34 cellular contexts compared by ENCODE assay signal in the genomic region with DNA sequence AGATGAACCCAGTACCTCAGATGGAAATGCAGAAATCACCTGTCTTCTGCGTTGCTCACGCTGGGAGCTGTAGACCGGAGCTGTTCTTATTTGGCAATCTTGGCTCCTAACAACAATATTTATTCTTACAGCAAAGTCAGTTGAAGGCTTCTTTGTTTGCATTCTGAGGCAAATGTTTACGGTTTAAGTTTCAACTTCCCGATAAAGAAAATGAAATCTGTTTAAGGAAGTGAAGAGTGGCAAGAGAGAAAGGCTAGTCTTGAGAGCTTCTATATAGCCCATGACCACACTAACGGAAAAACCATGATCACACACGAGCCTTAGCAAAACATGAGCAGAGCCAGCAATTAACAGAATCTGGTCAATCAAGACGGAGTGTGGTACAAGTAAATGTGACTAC.
"Had no signal": no experiment of that assay in that cellular context is flagged by ENCODE, and none has a peak within 500 bp of the region (broad histone marks: within the 10 kb centered on the region; RNA-seq: fewer than 3 reads in every experiment).

No MANE protein-coding gene starts in this region.

- H3K4me3 Mint-ChIP-seq: activated CD4-positive, alpha-beta memory T cell treated with anti-CD3 and anti-CD28 coated beads for 36 hours; activated CD4-positive, alpha-beta T cell treated with anti-CD3 and anti-CD28 coated beads, Interleukin-2, amount 10 ng/mL, durations not matched to agents 24 days and 14 days; activated naive CD4-positive, alpha-beta T cell treated with anti-CD3 and anti-CD28 coated beads for 36 hours; activated naive CD8-positive, alpha-beta T cell treated with anti-CD3 and anti-CD28 coated beads for 36 hours; activated T-helper 1 cell treated with anti-CD3 and anti-CD28 coated beads, Interleukin-12 subunit alpha, Interleukin-12 subunit beta, Interleukin-2, Interleukin-4 antibody, amounts not matched to agents 30 ng/mL and 10 ng/mL and 1 ng/mL, durations not matched to agents 14 hours and 24 hours and 36 hours; mesothelial cell of epicardium; naive B cell; nephron progenitor cell; stimulated activated naive CD8-positive, alpha-beta T cell treated with anti-CD3 and anti-CD28 coated beads, Interleukin-15, Interleukin-2, amounts not matched to agents 100 ng/mL and 50 ng/mL, for 24 hours had no signal

- H3K27ac ChIP-seq: adrenal gland, body of pancreas, cardiac muscle cell, colonic mucosa, gastroesophageal sphincter, hepatocyte, neutrophil, skin epidermis, thoracic aorta had no signal

- H3K4me1 ChIP-seq: adrenal gland, body of pancreas, colonic mucosa, gastroesophageal sphincter had no signal

- H3K27me3 Mint-ChIP-seq: activated CD4-positive, alpha-beta memory T cell treated with anti-CD3 and anti-CD28 coated beads for 36 hours; activated CD4-positive, alpha-beta T cell treated with anti-CD3 and anti-CD28 coated beads, Interleukin-2, amount 10 ng/mL, durations not matched to agents 24 days and 14 days; activated naive CD8-positive, alpha-beta T cell treated with anti-CD3 and anti-CD28 coated beads for 36 hours; naive B cell; progenitor cell of endocrine pancreas; stimulated activated naive CD8-positive, alpha-beta T cell treated with anti-CD3 and anti-CD28 coated beads, Interleukin-15, Interleukin-2, amounts not matched to agents 100 ng/mL and 50 ng/mL, for 24 hours had no signal

- ATAC-seq: body of pancreas, gastroesophageal sphincter, sciatic nerve had no signal

- H3K9me3 Mint-ChIP-seq: activated naive CD4-positive, alpha-beta T cell treated with anti-CD3 and anti-CD28 coated beads for 36 hours had no signal

- H3K27me3 ChIP-seq: adrenal gland, body of pancreas, cardiac muscle cell, colonic mucosa, gastroesophageal sphincter, hepatocyte, neutrophil had no signal

- H3K27ac Mint-ChIP-seq: activated CD4-positive, alpha-beta memory T cell treated with anti-CD3 and anti-CD28 coated beads for 36 hours; activated CD4-positive, alpha-beta T cell treated with anti-CD3 and anti-CD28 coated beads, Interleukin-2, amount 10 ng/mL, durations not matched to agents 24 days and 14 days; activated naive CD4-positive, alpha-beta T cell treated with anti-CD3 and anti-CD28 coated beads for 36 hours; activated naive CD8-positive, alpha-beta T cell treated with anti-CD3 and anti-CD28 coated beads for 36 hours; activated T-helper 1 cell treated with anti-CD3 and anti-CD28 coated beads, Interleukin-12 subunit alpha, Interleukin-12 subunit beta, Interleukin-2, Interleukin-4 antibody, amounts not matched to agents 30 ng/mL and 10 ng/mL and 1 ng/mL, durations not matched to agents 14 hours and 24 hours and 36 hours; mesothelial cell of epicardium; naive B cell; nephron progenitor cell; progenitor cell of endocrine pancreas; stimulated activated naive CD8-positive, alpha-beta T cell treated with anti-CD3 and anti-CD28 coated beads, Interleukin-15, Interleukin-2, amounts not matched to agents 100 ng/mL and 50 ng/mL, for 24 hours had no signal

- H3K4me1 Mint-ChIP-seq: activated CD4-positive, alpha-beta T cell treated with anti-CD3 and anti-CD28 coated beads, Interleukin-2, amount 10 ng/mL, durations not matched to agents 24 days and 14 days; activated naive CD8-positive, alpha-beta T cell treated with anti-CD3 and anti-CD28 coated beads for 36 hours; mesothelial cell of epicardium; naive B cell; nephron progenitor cell had no signal

- H3K36me3 ChIP-seq: adrenal gland, cardiac muscle cell, colonic mucosa, gastroesophageal sphincter, neutrophil, thoracic aorta had no signal

- DNase-seq: activated CD4-positive, alpha-beta memory T cell treated with anti-CD3 and anti-CD28 coated beads for 36 hours; activated CD4-positive, alpha-beta T cell treated with anti-CD3 and anti-CD28 coated beads, Interleukin-2, amount 10 ng/mL, durations not matched to agents 24 days and 14 days; activated CD4-positive, CD25-positive, alpha-beta regulatory T cell treated with anti-CD3 and anti-CD28 coated beads, Interleukin-2, amount 50 U/mL, for 72 hours; activated CD8-positive, alpha-beta memory T cell treated with anti-CD3 and anti-CD28 coated beads, Interleukin-2, amount 50 U/mL, for 4 hours; activated effector memory CD4-positive, alpha-beta T cell treated with anti-CD3 and anti-CD28 coated beads, Interleukin-2, amount 50 U/mL, for 16 hours; activated naive CD4-positive, alpha-beta T cell treated with anti-CD3 and anti-CD28 coated beads for 36 hours; activated naive CD8-positive, alpha-beta T cell treated with anti-CD3 and anti-CD28 coated beads for 36 hours; activated T-cell treated with anti-CD3 and anti-CD28 coated beads, Interleukin-2, amount 50 U/mL, for 1 hour; adrenal gland; aorta; body of pancreas; cerebellar nuclear complex; colonic mucosa; effector CD8-positive, alpha-beta T cell; erythroblast; islet precursor cell; mammary epithelial cell; naive B cell; nephron progenitor cell; stimulated activated CD4-positive, alpha-beta T cell treated with anti-CD3 and anti-CD28 coated beads, Interleukin-12 subunit alpha, Interleukin-12 subunit beta, amount 100 ng/mL, for 4 hours; stimulated activated CD4-positive, alpha-beta T cell treated with anti-CD3 and anti-CD28 coated beads, Interleukin-4, amount 100 ng/mL, for 1 hour; T1000; trophoblast cell had no signal

- H3K36me3 Mint-ChIP-seq: activated CD4-positive, alpha-beta memory T cell treated with anti-CD3 and anti-CD28 coated beads for 36 hours; activated naive CD8-positive, alpha-beta T cell treated with anti-CD3 and anti-CD28 coated beads for 36 hours; mesothelial cell of epicardium; naive B cell had no signal

- H3K9me3 ChIP-seq: adrenal gland, body of pancreas, colonic mucosa, neutrophil, thoracic aorta had no signal

- H3K4me3 ChIP-seq: adrenal gland, body of pancreas, cardiac muscle cell, colonic mucosa, gastroesophageal sphincter, hepatocyte, skin epidermis, thoracic aorta had no signal
